ENCODE assay signal across 8 cellular contexts in genomic region chr1:5980314-5981008, GRCh38. TPM values are rescaled to one million over a fixed set of nuclear protein-coding genes. Genes with fewer than 3 reads are reported as not detected.
DNase-seq lines count a peak whose midpoint lies in the region; ATAC-seq and TF ChIP-seq lines count a peak whose summit lies in the region.

No MANE protein-coding gene starts in this region.

- peaks cover 19% of the 10 kb centered on the region for H3K4me1 Mint-ChIP-seq in HFFc6 (ENCODE audit: low read depth)
- no peaks in the 10 kb centered on the region for H3K4me1 Mint-ChIP-seq in activated CD4-positive, alpha-beta memory T cell treated with anti-CD3 and anti-CD28 coated beads for 36 hours (ENCODE audit: low read depth)

- DNase-seq in AG04449 (ENCODE audit: low read depth, low spot score) (no peak), HFFc6 (no peak), iPS-NIHi7 (ENCODE audit: extremely low spot score) (peak; percentile 91)
- DNase-seq in activated CD4-positive, alpha-beta memory T cell treated with anti-CD3 and anti-CD28 coated beads for 36 hours = no peak

- no peak overlapping the region for H3K4me3 ChIP-seq in AG04449 (ENCODE audit: low read depth, low read length)

- H3K36me3 Mint-ChIP-seq in HFFc6 (ENCODE audit: low read depth) = peaks cover 7% of the 10 kb centered on the region; the same call in 1 of the 2 replicates
- peaks cover 13% of the 10 kb centered on the region for H3K36me3 Mint-ChIP-seq in activated CD4-positive, alpha-beta memory T cell treated with anti-CD3 and anti-CD28 coated beads for 36 hours

- no peaks in the 10 kb centered on the region for H3K9me3 Mint-ChIP-seq in HFFc6
- H3K9me3 Mint-ChIP-seq in activated CD4-positive, alpha-beta memory T cell treated with anti-CD3 and anti-CD28 coated beads for 36 hours = no peaks in the 10 kb centered on the region

- no peak overlapping the region for H3K27ac Mint-ChIP-seq in HFFc6
- no peak overlapping the region for H3K27ac Mint-ChIP-seq in activated CD4-positive, alpha-beta memory T cell treated with anti-CD3 and anti-CD28 coated beads for 36 hours

- no peak overlapping the region for H3K4me3 Mint-ChIP-seq in HFFc6
- H3K4me3 Mint-ChIP-seq in activated CD4-positive, alpha-beta memory T cell treated with anti-CD3 and anti-CD28 coated beads for 36 hours = no peak overlapping the region

- TF ChIP-seq CTCF in AG04449 (IDR thresholded peaks at IDR 0.05; ENCODE audit: insufficient read depth, low read length, missing control alignments) (peak; percentile 30), HFFc6 (IDR thresholded peaks at IDR 0.05) (peak; percentile 38)

- H3K27me3 Mint-ChIP-seq in HFFc6 (ENCODE audit: insufficient read depth) = peaks cover 7% of the 10 kb centered on the region
- no peaks in the 10 kb centered on the region for H3K27me3 Mint-ChIP-seq in activated CD4-positive, alpha-beta memory T cell treated with anti-CD3 and anti-CD28 coated beads for 36 hours

- intact Hi-C loops in activated CD4-positive, alpha-beta memory T cell treated with anti-CD3 and anti-CD28 coated beads for 36 hours (cut with micrococcal nuclease) = no loop called here

- POLR2A ChIA-PET in AG04449 (lab: Yijun Ruan, JAX) = no interaction called here
- POLR2A ChIA-PET in activated CD4-positive, alpha-beta memory T cell treated with anti-CD3 and anti-CD28 coated beads for 36 hours (lab: Charles Lee) = no interaction called here

- peak overlapping the region; percentile 69 for H3K27ac ChIP-seq in angular gyrus (ENCODE audit: low read depth, low read length)

- ATAC-seq in HG02973 (IDR thresholded peaks at IDR 0.05; ENCODE audit: unreplicated experiment) (no peak), GM21786 (IDR thresholded peaks at IDR 0.05; ENCODE audit: unreplicated experiment) (no peak), HG02852 (IDR thresholded peaks at IDR 0.05; ENCODE audit: unreplicated experiment) (no peak)

- CTCF ChIA-PET in AG04449 (lab: Yijun Ruan, JAX) = interaction anchor here (1.2 kb wide), 1 partner anchor 8 kb away, joined by 4 read pairs; no protein-coding TSS in a partner anchor
- CTCF ChIA-PET in activated CD4-positive, alpha-beta memory T cell treated with anti-CD3 and anti-CD28 coated beads for 36 hours (lab: Charles Lee) = no interaction called here

RNA-seq across cellular contexts. Expression of gene NPHP4, which starts 11.8 kb away (rescaled TPM):
- total RNA-seq in HFFc6 (2021; fragmentation: NEBNext Ultra II Directional; extraction: Animal tissue kit (Norgen Biotek cat#: 25700)) = 1 to 10 TPM; 5.0 to 6.8 (median 6.0) TPM
- total RNA-seq in activated CD4-positive, alpha-beta memory T cell treated with anti-CD3 and anti-CD28 coated beads for 36 hours = 10 to 100 TPM; 14.0 to 14.6 TPM
